27 cellular contexts compared by ENCODE assay signal in the genomic region with DNA sequence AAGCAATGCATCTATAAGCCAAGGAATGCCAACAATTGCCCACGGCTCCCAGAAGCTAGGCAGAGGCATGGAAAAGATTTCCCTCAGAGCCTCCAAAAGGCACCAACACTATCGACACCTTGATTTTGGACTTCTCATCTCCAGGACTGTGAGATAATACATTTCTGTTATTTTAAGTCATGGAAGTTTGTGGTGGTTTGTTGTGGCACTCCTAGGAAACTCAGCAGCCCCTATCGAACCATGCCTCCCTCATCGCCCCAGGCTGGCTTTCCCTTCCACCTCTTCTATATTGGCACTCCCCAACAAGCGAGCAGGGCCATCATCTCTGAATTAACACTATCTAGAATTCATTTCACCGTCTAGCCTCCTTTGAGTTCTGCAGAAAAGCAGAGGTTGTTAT. TPM values are rescaled to one million over a fixed set of nuclear protein-coding genes. Genes with fewer than 3 reads are reported as not detected.
"Had no signal": no experiment of that assay in that cellular context is flagged by ENCODE, and none has a peak within 500 bp of the region (broad histone marks: within the 10 kb centered on the region; RNA-seq: fewer than 3 reads in every experiment).

No MANE protein-coding gene starts in this region.

- H3K27ac ChIP-seq: stomach, suprapubic skin, testis, thoracic aorta, thyroid gland, tibial artery, tibial nerve, transverse colon, upper lobe of left lung, upper lobe of right lung, uterus, vagina had no signal

- H3K4me3 ChIP-seq: stomach, suprapubic skin, testis, thoracic aorta, thyroid gland, tibial artery, tibial nerve, transverse colon, upper lobe of left lung, upper lobe of right lung, uterus, vagina had no signal

- H3K4me1 ChIP-seq: stomach, suprapubic skin, testis, thyroid gland, tibial artery, tibial nerve, transverse colon, upper lobe of left lung, upper lobe of right lung, uterus, vagina had no signal

- H3K27me3 ChIP-seq: stomach, suprapubic skin, testis, thyroid gland, tibial artery, tibial nerve, transverse colon, upper lobe of left lung, upper lobe of right lung, uterus, vagina had no signal

- DNase-seq: stimulated activated CD4-positive, alpha-beta T cell treated with anti-CD3 and anti-CD28 coated beads, Interleukin-2, amount 100 ng/mL, for 48 hours; stimulated activated CD4-positive, alpha-beta T cell treated with anti-CD3 and anti-CD28 coated beads, Interleukin-4, amount 100 ng/mL, for 1 hour; stimulated activated CD4-positive, alpha-beta T cell treated with anti-CD3 and anti-CD28 coated beads, Interleukin-4, amount 100 ng/mL, for 24 hours; stimulated activated CD4-positive, alpha-beta T cell treated with anti-CD3 and anti-CD28 coated beads, Interleukin-4, amount 100 ng/mL, for 4 hours; stimulated activated CD8-positive, alpha-beta memory T cell treated with anti-CD3 and anti-CD28 coated beads, Interleukin-4, amount 100 ng/mL, for 48 hours; stimulated activated naive B cell treated with anti-CD40 and anti-IgM and Interleukin-4, amounts not matched to agents 10 μg/mL and 1 μg/mL and 100 μg/mL, for 72 hours; stimulated activated naive CD4-positive, alpha-beta T cell; stimulated activated naive CD4-positive, alpha-beta T cell treated with Interleukin-2 at 50 U/mL for 16 hours; stimulated activated naive CD8-positive, alpha-beta T cell treated with anti-CD3 and anti-CD28 coated beads, Interleukin-15, amount 100 ng/mL, for 72 hours; stimulated activated naive CD8-positive, alpha-beta T cell treated with anti-CD3 and anti-CD28 coated beads, Interleukin-15, Interleukin-2, amounts not matched to agents 100 U/mL and 50 U/mL, for 24 hours; stomach; substantia nigra; testis; thyroid gland; tibial artery; transverse colon; upper lobe of left lung; upper lobe of right lung; uterus had no signal

- H3K9me3 ChIP-seq: suprapubic skin, testis, thoracic aorta, thyroid gland, transverse colon, upper lobe of left lung, upper lobe of right lung, uterus, vagina had no signal

- ATAC-seq: stimulated activated effector memory CD8-positive, alpha-beta T cell treated with anti-CD3 and anti-CD28 coated beads, Interleukin-12 subunit alpha, Interleukin-12 subunit beta, amount 100 ng/mL, for 72 hours; stimulated activated memory B cell treated with anti-CD40 and anti-IgM and Interleukin-4, amounts not matched to agents 10 μg/mL and 1 μg/mL and 100 μg/mL, for 72 hours; stimulated activated naive B cell treated with anti-CD40 and anti-IgM and Interleukin-4, amounts not matched to agents 10 μg/mL and 1 μg/mL and 100 μg/mL, for 72 hours; stimulated activated naive CD8-positive, alpha-beta T cell treated with anti-CD3 and anti-CD28 coated beads, Interleukin-15, amount 100 ng/mL, for 72 hours; stimulated activated naive CD8-positive, alpha-beta T cell treated with anti-CD3 and anti-CD28 coated beads, Interleukin-15, Interleukin-2, amounts not matched to agents 100 U/mL and 50 U/mL, for 24 hours; upper lobe of right lung had no signal

- FAIRE-seq: urothelium cell line had no signal

- H3K36me3 ChIP-seq: stomach, suprapubic skin, thoracic aorta, thyroid gland, tibial artery, tibial nerve, transverse colon, upper lobe of left lung, upper lobe of right lung, uterus, vagina had no signal

RNA-seq across cellular contexts. Expression of gene TAS2R1, which starts 33.7 kb away (rescaled TPM):
- polyA plus RNA-seq: stomach, urinary bladder had no signal
